In the genomic region with DNA sequence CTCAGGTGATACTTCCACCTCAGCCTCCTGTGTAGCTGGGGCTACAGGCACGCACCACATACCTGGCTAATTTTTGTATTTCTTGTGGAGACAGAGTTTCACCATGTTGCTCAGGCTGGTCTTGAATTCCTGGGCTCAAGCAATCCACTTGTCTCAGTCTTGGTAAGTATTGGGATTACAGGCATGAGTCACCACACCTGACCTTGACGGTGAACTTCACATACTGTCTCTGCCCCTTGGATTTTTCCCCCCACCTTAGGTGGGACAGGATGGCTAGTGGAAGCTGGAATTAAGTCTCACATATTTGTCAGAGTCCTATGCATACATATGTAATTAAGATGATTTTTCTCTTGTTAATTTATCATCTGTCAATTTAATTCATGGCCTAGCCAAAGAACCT, we compare ENCODE assay signal across 14 cellular contexts. TPM values are rescaled to one million over a fixed set of nuclear protein-coding genes. Genes with fewer than 3 reads are reported as not detected.
DNase-seq lines count a peak whose midpoint lies in the region; ATAC-seq and TF ChIP-seq lines count a peak whose summit lies in the region.
"Had no signal": no experiment of that assay in that cellular context is flagged by ENCODE, and none has a peak within 500 bp of the region (broad histone marks: within the 10 kb centered on the region; RNA-seq: fewer than 3 reads in every experiment).

No MANE protein-coding gene starts in this region.

- H3K4me3 Mint-ChIP-seq in HFFc6 = no peak overlapping the region

- H3K27ac Mint-ChIP-seq in HFFc6 = peak overlapping the region; percentile 30; the same call in 1 of the 2 replicates

- H3K9me3 Mint-ChIP-seq in HFFc6 = no peaks in the 10 kb centered on the region; the same call in 1 of the 2 replicates

- peak; percentile 49 for DNase-seq in Daoy (ENCODE audit: low read depth)
- peak; percentile 8 for DNase-seq in HFFc6
- DNase-seq in amniotic epithelial cell (ENCODE audit: low read depth) = peak; percentile 49
- DNase-seq in kidney tubule cell (ENCODE audit: low spot score) = peak; percentile 17
- no peak for DNase-seq in NK-92 treated with Interleukin-12 subunit alpha and Interleukin-12 subunit beta, amount 100 ng/mL, for 24 hours (lab: John Stamatoyannopoulos, UW)
- no peak for DNase-seq in KG1 (lab: John Stamatoyannopoulos, UW)
- DNase-seq: activated CD4-positive, CD25-positive, alpha-beta regulatory T cell; activated gamma-delta T cell; kidney; NCI-H2171; stimulated activated CD4-positive, alpha-beta T cell treated with anti-CD3 and anti-CD28 coated beads, Interleukin-4, amount 100 ng/mL, for 4 hours; thyroid gland had no signal

- no peak for TF ChIP-seq CTCF in HFFc6 (IDR thresholded peaks at IDR 0.05)

- H3K36me3 Mint-ChIP-seq in HFFc6 (ENCODE audit: low read depth) = peaks cover 4% of the 10 kb centered on the region; the same call in 1 of the 2 replicates
- H3K36me3 Mint-ChIP-seq: brain had no signal

- H3K4me1 Mint-ChIP-seq in HFFc6 (ENCODE audit: low read depth) = peaks cover 22% of the 10 kb centered on the region

- ATAC-seq in HG03196 (IDR thresholded peaks at IDR 0.05; ENCODE audit: unreplicated experiment) = no peak

- peaks cover 8% of the 10 kb centered on the region for H3K27me3 Mint-ChIP-seq in HFFc6 (ENCODE audit: insufficient read depth)
- H3K27me3 Mint-ChIP-seq: brain had no signal

RNA-seq across cellular contexts. Expression of a gene that starts 20.9 kb away (rescaled TPM):
- 44.1 and 49.9 TPM in 2 replicates for total RNA-seq in Daoy (2014; rRNA removed; shearing (Covaris generic))
- 10 to 100 TPM; 16.7 to 19.0 (median 18.1) TPM for total RNA-seq in HFFc6 (2021; fragmentation: NEBNext Ultra II Directional; extraction: Animal tissue kit (Norgen Biotek cat#: 25700))

RNA-seq across cellular contexts. Expression of a gene that starts 43.8 kb away (rescaled TPM):
- total RNA-seq in Daoy (2014; rRNA removed; shearing (Covaris generic)) = 5.5 and 6.4 TPM in 2 replicates
- total RNA-seq in HFFc6 (2021; fragmentation: NEBNext Ultra II Directional; extraction: Animal tissue kit (Norgen Biotek cat#: 25700)) = 10 to 100 TPM; 15.0 to 26.2 (median 19.7) TPM

Comparison
In these comparisons a context has a peak if more than half of its experiments do, and no peak if none do; other contexts are left out.
1. DNase-seq: peak in Daoy (single experiment), HFFc6 (single experiment), amniotic epithelial cell (single experiment) and kidney tubule cell (single experiment); none in NK-92 treated with Interleukin-12 subunit alpha and Interleukin-12 subunit beta, amount 100 ng/mL, for 24 hours (single experiment) and KG1 (single experiment).